Comparison of ENCODE assay signal across 8 cellular contexts in genomic region chr4:2008671-2008920, GRCh38. TPM values are rescaled to one million over a fixed set of nuclear protein-coding genes. Genes with fewer than 3 reads are reported as not detected.
DNase-seq lines count a peak whose midpoint lies in the region; ATAC-seq and TF ChIP-seq lines count a peak whose summit lies in the region.

No MANE protein-coding gene starts in this region.

- no TSS peak for BruUV-seq in PC-9 (replicated peaks; lab: Mats Ljungman, UMichigan)

- no peaks in the 10 kb centered on the region for H3K9me3 ChIP-seq in CD4-positive, alpha-beta memory T cell (ENCODE audit: control insufficient read depth in 1 of 2, low read length in 2 of 2)
- H3K9me3 ChIP-seq in PC-9 (ENCODE audit: insufficient read depth, low read depth), result no peaks in the 10 kb centered on the region
- H3K9me3 ChIP-seq in neuronal stem cell (replicated peaks in 1 of 2; ENCODE audit: control insufficient read depth in 2 of 2, insufficient read depth in 1 of 2, low read depth in 1 of 2, low read length in 2 of 2), result peaks cover 0 to under 1% of the 10 kb centered on the region in 2 donors

- H3K36me3 ChIP-seq in CD4-positive, alpha-beta memory T cell (ENCODE audit: insufficient read depth, low read length), result no peaks in the 10 kb centered on the region
- H3K36me3 ChIP-seq in PC-9 (ENCODE audit: low read depth) (peaks cover 8% of the 10 kb centered on the region; the same call in 1 of the 2 replicates), neuronal stem cell (replicated peaks in 1 of 2; ENCODE audit: control insufficient read depth in 2 of 2, insufficient read depth in 2 of 2, low read length in 2 of 2) (peaks cover 8 to 38% of the 10 kb centered on the region in 2 donors)

- H2BK120ac ChIP-seq in neuronal stem cell (ENCODE audit: low read depth, low read length), result peak overlapping the region; percentile 93

- peaks cover 20% of the 10 kb centered on the region; the same call in 1 of the 2 replicates for H3F3A ChIP-seq in PC-9 (ENCODE audit: insufficient read depth, low read depth)

- peaks cover 0 to 4% (median 0%) of the 10 kb centered on the region in 8 donors for H3K9me3 Mint-ChIP-seq in CD4-positive, alpha-beta memory T cell

- no peaks in the 10 kb centered on the region for H3K27me3 ChIP-seq in CD4-positive, alpha-beta memory T cell (ENCODE audit: insufficient read depth, low read length)
- no peaks in the 10 kb centered on the region for H3K27me3 ChIP-seq in PC-9 (ENCODE audit: insufficient read depth, low read depth)
- no peaks in the 10 kb centered on the region for H3K27me3 ChIP-seq in neuronal stem cell (ENCODE audit: control insufficient read depth in 3 of 3, insufficient read depth in 3 of 3, low read depth in 1 of 3, low read length in 3 of 3)

- peak overlapping the region; percentile 91 for H2AFZ ChIP-seq in PC-9
- H2AFZ ChIP-seq in neuronal stem cell (ENCODE audit: low read length), result peak overlapping the region; percentile 98

- peaks cover 10% of the 10 kb centered on the region for H3K79me1 ChIP-seq in neuronal stem cell (ENCODE audit: low read depth, low read length)

- peak overlapping the region; percentile 98 for H2BK15ac ChIP-seq in neuronal stem cell (ENCODE audit: low read length)

- intact Hi-C loops in CD4-positive, alpha-beta memory T cell (cut with micrococcal nuclease), result loop anchor here (2.0 to 10.0 kb wide), 3 partner anchors 134 to 1284 kb away; partner anchors contain the start of genes MXD4, NSD2 and RGS12
- intact Hi-C loops in PC-9 (cut with micrococcal nuclease; ENCODE audit: unreplicated experiment), result no loop called here

- no peak overlapping the region for H3K4ac ChIP-seq in neuronal stem cell (ENCODE audit: low read length)

- H3K27ac Mint-ChIP-seq in CD4-positive, alpha-beta memory T cell, result peak overlapping the region; percentile 91 to 95 (median 93)

- peaks cover 29 to 42% (median 31%) of the 10 kb centered on the region in 4 donors for H3K4me1 Mint-ChIP-seq in CD4-positive, alpha-beta memory T cell

- peak overlapping the region; percentile 100 for H3K23ac ChIP-seq in neuronal stem cell (ENCODE audit: low read depth, low read length, poor library complexity)

- H2BK5ac ChIP-seq in neuronal stem cell (ENCODE audit: low read length), result peak overlapping the region; percentile 80

- WGBS in neuronal stem cell (ENCODE audit: extremely low coverage in 2 of 2, insufficient read length in 2 of 2, insufficient replicate concordance in 1 of 2), 2 donors, result no CpG with 5 or more reads among the region's 27 CpGs

- peaks cover 35% of the 10 kb centered on the region for H4K20me1 ChIP-seq in PC-9 (ENCODE audit: insufficient read depth)

- CTCF ChIA-PET in CD4-positive, alpha-beta memory T cell (lab: Charles Lee; ENCODE audit: partially characterized antibody), result interaction anchor here (0.7 kb wide), 1 partner anchor 46 kb away, joined by 3 read pairs; no protein-coding TSS in a partner anchor
- CTCF ChIA-PET in PC-9 (lab: Charles Lee), result interaction anchor here (0.6 to 2.3 kb wide), 2 partner anchors 156 to 160 kb away, joined by 6 read pairs; no protein-coding TSS in a partner anchor

- H3K18ac ChIP-seq in neuronal stem cell (ENCODE audit: low read length), result peak overlapping the region; percentile 100

- H3K4me1 ChIP-seq in CD4-positive, alpha-beta memory T cell (ENCODE audit: insufficient read depth, low read length), result peaks cover 27% of the 10 kb centered on the region
- H3K4me1 ChIP-seq in PC-9 (replicated peaks; ENCODE audit: insufficient read depth) (peaks cover 17% of the 10 kb centered on the region), neuronal stem cell (ENCODE audit: control insufficient read depth in 2 of 2, insufficient read depth in 1 of 2, low read depth in 1 of 2, low read length in 2 of 2) (peaks cover 0 to 6% of the 10 kb centered on the region in 2 donors)

- POLR2A ChIA-PET in CD4-positive, alpha-beta memory T cell (lab: Charles Lee; ENCODE audit: partially characterized antibody), result interaction anchor here (0.6 to 2.0 kb wide), 9 partner anchors 8 to 482 kb away, joined by 3 to 10 read pairs (median 5); partner anchors contain the start of genes HAUS3, NSD2, POLN and RNF4
- POLR2A ChIA-PET in PC-9 (lab: Charles Lee; ENCODE audit: unreplicated experiment), result no interaction called here

- H3K4me3 ChIP-seq in CD4-positive, alpha-beta memory T cell (ENCODE audit: low read length in 2 of 2), result peak overlapping the region; percentile 76 to 94
- H3K4me3 ChIP-seq in PC-9 (peak overlapping the region; percentile 100), epithelial cell of proximal tubule (ENCODE audit: low read depth, low read length) (peak overlapping the region; percentile 86), neuronal stem cell (ENCODE audit: low read length in 2 of 2) (peak overlapping the region; percentile 88 to 99)

- H4K91ac ChIP-seq in neuronal stem cell (ENCODE audit: low read depth, low read length, poor library complexity), result peak overlapping the region; percentile 72

- peak overlapping the region; percentile 73 for H2BK12ac ChIP-seq in neuronal stem cell (ENCODE audit: low read length)

- no peak for ATAC-seq in HG03095 (IDR thresholded peaks at IDR 0.05; ENCODE audit: unreplicated experiment)

- DNase-seq in CD4-positive, alpha-beta memory T cell, result no peak
- DNase-seq in PC-9, result no peak
- DNase-seq in epithelial cell of proximal tubule (ENCODE audit: low read depth), result no peak
- DNase-seq in neuronal stem cell (ENCODE audit: low spot score), result no peak
- DNase-seq in amygdala (lab: John Stamatoyannopoulos, UW), result no peak
- no peak for DNase-seq in effector CD4-positive, alpha-beta T cell
- DNase-seq in NCI-H1417 (lab: John Stamatoyannopoulos, UW), result no peak

- no peaks in the 10 kb centered on the region for H3K9me2 ChIP-seq in PC-9 (ENCODE audit: insufficient read depth)

- TF ChIP-seq CTCF in PC-9 (conservative IDR thresholded peaks at IDR 0.05) (no peak), epithelial cell of proximal tubule (conservative IDR thresholded peaks at IDR 0.05; ENCODE audit: low read depth, low read length) (no peak)

- peak overlapping the region; percentile 43 for H4K8ac ChIP-seq in neuronal stem cell (ENCODE audit: low read depth, low read length)

- peak overlapping the region; percentile 100 for H3K14ac ChIP-seq in neuronal stem cell (ENCODE audit: low read length)

- peaks cover 52% of the 10 kb centered on the region for H3K79me2 ChIP-seq in PC-9 (ENCODE audit: low read depth)

- H3K4me3 Mint-ChIP-seq in CD4-positive, alpha-beta memory T cell, result peak overlapping the region; percentile 88 to 96 (median 94)

- H3K36me3 Mint-ChIP-seq in CD4-positive, alpha-beta memory T cell, result peaks cover 0 to 27% of the 10 kb centered on the region in 2 donors

- peak overlapping the region; percentile 95 for H3K27ac ChIP-seq in CD4-positive, alpha-beta memory T cell (ENCODE audit: low read depth, low read length)
- H3K27ac ChIP-seq in PC-9 (peak overlapping the region; percentile 97), neuronal stem cell (replicated peaks; ENCODE audit: low read length) (peak overlapping the region; percentile 96)

- H3K4me2 ChIP-seq in PC-9 (peak overlapping the region; percentile 88), neuronal stem cell (ENCODE audit: insufficient read depth, low read length, poor library complexity, severe bottlenecking) (peak overlapping the region; percentile 57)

- peak overlapping the region; percentile 100 for H3K9ac ChIP-seq in neuronal stem cell (ENCODE audit: low read depth, low read length, poor library complexity)

- peak overlapping the region; percentile 70 for H2AK5ac ChIP-seq in neuronal stem cell (ENCODE audit: low read depth, low read length)

- H3K27me3 Mint-ChIP-seq in CD4-positive, alpha-beta memory T cell, result no peaks in the 10 kb centered on the region

RNA-seq across cellular contexts. Expression of gene NELFA, which starts 0.2 kb away (rescaled TPM):
- 10 to 100 TPM; 47.0 to 48.3 TPM for total RNA-seq in CD4-positive, alpha-beta memory T cell
- polyA plus RNA-seq in CD4-positive, alpha-beta memory T cell, result 10 to 100 TPM; 12.1 to 37.5 TPM
- total RNA-seq in PC-9 (2021) (52.4 and 70.1 TPM in 2 replicates), epithelial cell of proximal tubule (28.0 and 34.5 TPM in 2 replicates)
- 42.9 TPM for polyA plus RNA-seq in neuronal stem cell (2013, experiment 1 of 2)
- 44.3 TPM for polyA plus RNA-seq in neuronal stem cell (2013, experiment 2 of 2)

RNA-seq across cellular contexts. Expression of gene NAT8L, which starts 50.5 kb away (rescaled TPM):
- not detected for total RNA-seq in CD4-positive, alpha-beta memory T cell
- not detected for polyA plus RNA-seq in CD4-positive, alpha-beta memory T cell
- 2.1 and 4.1 TPM in 2 replicates for total RNA-seq in PC-9 (2021)
- total RNA-seq in epithelial cell of proximal tubule, result 0.51 and 2.0 TPM in 2 replicates
- 5.1 TPM for polyA plus RNA-seq in neuronal stem cell (2013, experiment 1 of 2)
- polyA plus RNA-seq in neuronal stem cell (2013, experiment 2 of 2), result 5.2 TPM
